ENCODE assay signal across 1 cellular context in the genomic region with DNA sequence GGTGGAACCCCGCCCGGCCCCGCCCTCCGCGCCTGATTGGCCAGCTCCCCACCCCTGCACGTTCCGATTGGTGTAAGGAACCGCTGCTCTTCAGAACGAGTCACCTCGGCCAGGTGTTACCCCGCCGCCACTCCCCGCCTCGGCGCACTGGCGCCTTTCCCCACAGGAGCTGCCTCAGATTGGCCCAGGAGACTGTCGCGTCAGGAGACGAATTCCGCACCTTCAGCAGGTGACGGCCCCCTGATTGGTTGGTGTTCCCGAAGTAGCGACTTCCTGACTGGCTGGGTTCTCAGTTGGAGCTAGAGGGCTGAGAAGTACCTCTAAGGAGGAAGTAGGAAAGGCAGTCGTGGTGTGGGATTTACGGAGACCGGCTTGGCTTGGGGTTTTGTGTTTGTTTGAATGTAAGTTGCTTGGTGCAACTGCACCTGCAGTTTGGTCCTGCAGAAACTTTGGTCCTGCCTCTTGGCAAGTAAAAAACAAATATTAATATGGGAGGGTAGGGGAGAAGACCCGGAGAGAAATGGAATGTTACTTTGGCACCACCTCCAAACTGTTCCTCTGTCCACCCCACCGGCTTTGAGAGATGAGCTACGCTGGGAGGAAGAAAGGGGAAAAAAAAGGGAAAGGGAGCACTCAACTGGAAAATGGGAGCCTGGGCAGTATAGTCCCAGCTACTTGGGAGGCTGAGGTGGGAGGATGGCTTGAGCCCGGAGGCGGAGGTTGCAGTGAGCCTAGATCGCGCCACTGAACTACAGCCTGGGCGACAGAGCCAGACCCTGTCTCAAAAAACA.
TF ChIP-seq lines count a peak whose summit lies in the region.

No MANE protein-coding gene starts in this region.

TF ChIP-seq in GM12878, 131 proteins besides CTCF, POLR2A, EP300 and RAD21 (continued from another document):
- TF ChIP-seq, protein P1, sequence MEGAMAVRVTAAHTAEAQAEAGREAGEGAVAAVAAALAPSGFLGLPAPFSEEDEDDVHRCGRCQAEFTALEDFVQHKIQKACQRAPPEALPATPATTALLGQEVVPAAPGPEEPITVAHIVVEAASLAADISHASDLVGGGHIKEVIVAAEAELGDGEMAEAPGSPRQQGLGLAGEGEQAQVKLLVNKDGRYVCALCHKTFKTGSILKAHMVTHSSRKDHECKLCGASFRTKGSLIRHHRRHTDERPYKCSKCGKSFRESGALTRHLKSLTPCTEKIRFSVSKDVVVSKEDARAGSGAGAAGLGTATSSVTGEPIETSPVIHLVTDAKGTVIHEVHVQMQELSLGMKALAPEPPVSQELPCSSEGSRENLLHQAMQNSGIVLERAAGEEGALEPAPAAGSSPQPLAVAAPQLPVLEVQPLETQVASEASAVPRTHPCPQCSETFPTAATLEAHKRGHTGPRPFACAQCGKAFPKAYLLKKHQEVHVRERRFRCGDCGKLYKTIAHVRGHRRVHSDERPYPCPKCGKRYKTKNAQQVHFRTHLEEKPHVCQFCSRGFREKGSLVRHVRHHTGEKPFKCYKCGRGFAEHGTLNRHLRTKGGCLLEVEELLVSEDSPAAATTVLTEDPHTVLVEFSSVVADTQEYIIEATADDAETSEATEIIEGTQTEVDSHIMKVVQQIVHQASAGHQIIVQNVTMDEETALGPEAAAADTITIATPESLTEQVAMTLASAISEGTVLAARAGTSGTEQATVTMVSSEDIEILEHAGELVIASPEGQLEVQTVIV (IDR thresholded peaks at IDR 0.05; ENCODE audit: borderline replicate concordance, partially characterized antibody), result peak; percentile 40
- TF ChIP-seq RB1 (IDR thresholded peaks at IDR 0.05; ENCODE audit: borderline replicate concordance) (0 out of 2 replicates have a peak, but pooled peaks have one; percentile 13), NR2C2 (IDR thresholded peaks at IDR 0.05; ENCODE audit: borderline replicate concordance, control insufficient read depth, insufficient read length, low read depth) (no peak), SUZ12 (IDR thresholded peaks at IDR 0.05; ENCODE audit: unreplicated experiment) (no peak), GABPA (IDR thresholded peaks at IDR 0.05; ENCODE audit: low read depth) (no peak), SREBF1 (IDR thresholded peaks at IDR 0.05; ENCODE audit: low read length) (no peak), STAT3 (IDR thresholded peaks at IDR 0.05; ENCODE audit: low read depth, low read length) (no peak), IKZF2 (IDR thresholded peaks at IDR 0.05) (peak; percentile 62 to 83; a peak in 3 of 4 replicates), NR2F1 (conservative IDR thresholded peaks at IDR 0.05) (no peak), KAT2A (conservative IDR thresholded peaks at IDR 0.05; ENCODE audit: control insufficient read depth, low read depth, low read length) (no peak), BCL11A (IDR thresholded peaks at IDR 0.05; ENCODE audit: low read depth, low read length) (no peak), ZNF217 (IDR thresholded peaks at IDR 0.05) (no peak; the same call in 1 of the 2 replicates), PML (IDR thresholded peaks at IDR 0.05; ENCODE audit: low read length) (peak; percentile 46; the same call in 1 of the 2 replicates), HCFC1 (IDR thresholded peaks at IDR 0.05; ENCODE audit: low read length) (no peak), NR2C1 (IDR thresholded peaks at IDR 0.05) (no peak), NRF1 (conservative IDR thresholded peaks at IDR 0.05; ENCODE audit: low read depth, low read length) (no peak), KLF5 (IDR thresholded peaks at IDR 0.05; ENCODE audit: partially characterized antibody) (no peak), POLR2AphosphoS5 (IDR thresholded peaks at IDR 0.05; ENCODE audit: low read length) (peak; percentile 56), TCF3 (IDR thresholded peaks at IDR 0.05; ENCODE audit: borderline replicate concordance, insufficient read depth, low read depth, low read length) (0 out of 2 replicates have a peak, but pooled peaks have one; percentile 76), TBL1XR1 (IDR thresholded peaks at IDR 0.05; ENCODE audit: low read depth, low read length) (no peak), ATF7 (IDR thresholded peaks at IDR 0.05; ENCODE audit: low read depth) (no peak), BRCA1 (IDR thresholded peaks at IDR 0.05; ENCODE audit: low read depth, low read length) (no peak), YY1 (IDR thresholded peaks at IDR 0.05; ENCODE audit: low read depth, low read length) (no peak), ZNF384 (IDR thresholded peaks at IDR 0.05; ENCODE audit: borderline replicate concordance, low read depth, low read length) (no peak), HDAC2 (IDR thresholded peaks at IDR 0.05) (no peak), ZNF24 (IDR thresholded peaks at IDR 0.05) (no peak)
- TF ChIP-seq, protein P2, sequence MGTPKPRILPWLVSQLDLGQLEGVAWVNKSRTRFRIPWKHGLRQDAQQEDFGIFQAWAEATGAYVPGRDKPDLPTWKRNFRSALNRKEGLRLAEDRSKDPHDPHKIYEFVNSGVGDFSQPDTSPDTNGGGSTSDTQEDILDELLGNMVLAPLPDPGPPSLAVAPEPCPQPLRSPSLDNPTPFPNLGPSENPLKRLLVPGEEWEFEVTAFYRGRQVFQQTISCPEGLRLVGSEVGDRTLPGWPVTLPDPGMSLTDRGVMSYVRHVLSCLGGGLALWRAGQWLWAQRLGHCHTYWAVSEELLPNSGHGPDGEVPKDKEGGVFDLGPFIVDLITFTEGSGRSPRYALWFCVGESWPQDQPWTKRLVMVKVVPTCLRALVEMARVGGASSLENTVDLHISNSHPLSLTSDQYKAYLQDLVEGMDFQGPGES (IDR thresholded peaks at IDR 0.05), result peak; percentile 17; the same call in 1 of the 2 replicates
- TF ChIP-seq, protein P3, sequence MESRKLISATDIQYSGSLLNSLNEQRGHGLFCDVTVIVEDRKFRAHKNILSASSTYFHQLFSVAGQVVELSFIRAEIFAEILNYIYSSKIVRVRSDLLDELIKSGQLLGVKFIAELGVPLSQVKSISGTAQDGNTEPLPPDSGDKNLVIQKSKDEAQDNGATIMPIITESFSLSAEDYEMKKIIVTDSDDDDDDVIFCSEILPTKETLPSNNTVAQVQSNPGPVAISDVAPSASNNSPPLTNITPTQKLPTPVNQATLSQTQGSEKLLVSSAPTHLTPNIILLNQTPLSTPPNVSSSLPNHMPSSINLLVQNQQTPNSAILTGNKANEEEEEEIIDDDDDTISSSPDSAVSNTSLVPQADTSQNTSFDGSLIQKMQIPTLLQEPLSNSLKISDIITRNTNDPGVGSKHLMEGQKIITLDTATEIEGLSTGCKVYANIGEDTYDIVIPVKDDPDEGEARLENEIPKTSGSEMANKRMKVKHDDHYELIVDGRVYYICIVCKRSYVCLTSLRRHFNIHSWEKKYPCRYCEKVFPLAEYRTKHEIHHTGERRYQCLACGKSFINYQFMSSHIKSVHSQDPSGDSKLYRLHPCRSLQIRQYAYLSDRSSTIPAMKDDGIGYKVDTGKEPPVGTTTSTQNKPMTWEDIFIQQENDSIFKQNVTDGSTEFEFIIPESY (IDR thresholded peaks at IDR 0.05), result no peak
- TF ChIP-seq, protein P4, sequence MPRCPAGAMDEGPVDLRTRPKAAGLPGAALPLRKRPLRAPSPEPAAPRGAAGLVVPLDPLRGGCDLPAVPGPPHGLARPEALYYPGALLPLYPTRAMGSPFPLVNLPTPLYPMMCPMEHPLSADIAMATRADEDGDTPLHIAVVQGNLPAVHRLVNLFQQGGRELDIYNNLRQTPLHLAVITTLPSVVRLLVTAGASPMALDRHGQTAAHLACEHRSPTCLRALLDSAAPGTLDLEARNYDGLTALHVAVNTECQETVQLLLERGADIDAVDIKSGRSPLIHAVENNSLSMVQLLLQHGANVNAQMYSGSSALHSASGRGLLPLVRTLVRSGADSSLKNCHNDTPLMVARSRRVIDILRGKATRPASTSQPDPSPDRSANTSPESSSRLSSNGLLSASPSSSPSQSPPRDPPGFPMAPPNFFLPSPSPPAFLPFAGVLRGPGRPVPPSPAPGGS (IDR thresholded peaks at IDR 0.05; ENCODE audit: borderline replicate concordance, insufficient read depth, low read depth, low read length, poor library complexity, severe bottlenecking), result no peak
- TF ChIP-seq, protein P5, sequence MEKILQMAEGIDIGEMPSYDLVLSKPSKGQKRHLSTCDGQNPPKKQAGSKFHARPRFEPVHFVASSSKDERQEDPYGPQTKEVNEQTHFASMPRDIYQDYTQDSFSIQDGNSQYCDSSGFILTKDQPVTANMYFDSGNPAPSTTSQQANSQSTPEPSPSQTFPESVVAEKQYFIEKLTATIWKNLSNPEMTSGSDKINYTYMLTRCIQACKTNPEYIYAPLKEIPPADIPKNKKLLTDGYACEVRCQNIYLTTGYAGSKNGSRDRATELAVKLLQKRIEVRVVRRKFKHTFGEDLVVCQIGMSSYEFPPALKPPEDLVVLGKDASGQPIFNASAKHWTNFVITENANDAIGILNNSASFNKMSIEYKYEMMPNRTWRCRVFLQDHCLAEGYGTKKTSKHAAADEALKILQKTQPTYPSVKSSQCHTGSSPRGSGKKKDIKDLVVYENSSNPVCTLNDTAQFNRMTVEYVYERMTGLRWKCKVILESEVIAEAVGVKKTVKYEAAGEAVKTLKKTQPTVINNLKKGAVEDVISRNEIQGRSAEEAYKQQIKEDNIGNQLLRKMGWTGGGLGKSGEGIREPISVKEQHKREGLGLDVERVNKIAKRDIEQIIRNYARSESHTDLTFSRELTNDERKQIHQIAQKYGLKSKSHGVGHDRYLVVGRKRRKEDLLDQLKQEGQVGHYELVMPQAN (conservative IDR thresholded peaks at IDR 0.05), result no peak
- TF ChIP-seq, protein P6, sequence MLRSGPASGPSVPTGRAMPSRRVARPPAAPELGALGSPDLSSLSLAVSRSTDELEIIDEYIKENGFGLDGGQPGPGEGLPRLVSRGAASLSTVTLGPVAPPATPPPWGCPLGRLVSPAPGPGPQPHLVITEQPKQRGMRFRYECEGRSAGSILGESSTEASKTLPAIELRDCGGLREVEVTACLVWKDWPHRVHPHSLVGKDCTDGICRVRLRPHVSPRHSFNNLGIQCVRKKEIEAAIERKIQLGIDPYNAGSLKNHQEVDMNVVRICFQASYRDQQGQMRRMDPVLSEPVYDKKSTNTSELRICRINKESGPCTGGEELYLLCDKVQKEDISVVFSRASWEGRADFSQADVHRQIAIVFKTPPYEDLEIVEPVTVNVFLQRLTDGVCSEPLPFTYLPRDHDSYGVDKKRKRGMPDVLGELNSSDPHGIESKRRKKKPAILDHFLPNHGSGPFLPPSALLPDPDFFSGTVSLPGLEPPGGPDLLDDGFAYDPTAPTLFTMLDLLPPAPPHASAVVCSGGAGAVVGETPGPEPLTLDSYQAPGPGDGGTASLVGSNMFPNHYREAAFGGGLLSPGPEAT (IDR thresholded peaks at IDR 0.05; ENCODE audit: low read depth), result peak; percentile 63
